ENCODE assay signal across 12 cellular contexts in genomic region chr2:199740111-199740428, GRCh38.
DNase-seq lines count a peak whose midpoint lies in the region; ATAC-seq, FAIRE-seq and TF ChIP-seq lines count a peak whose summit lies in the region.
"Had no signal": no experiment of that assay in that cellular context is flagged by ENCODE, and none has a peak within 500 bp of the region (broad histone marks: within the 10 kb centered on the region; RNA-seq: fewer than 3 reads in every experiment).

No MANE protein-coding gene starts in this region.

- peak overlapping the region; percentile 5 for H2AFZ ChIP-seq in mesenchymal stem cell (ENCODE audit: low read depth, low read length)

- peak; percentile 30 to 37; a peak in 3 of 6 replicates for ATAC-seq in A549
- ATAC-seq in GM19351 (IDR thresholded peaks at IDR 0.05; ENCODE audit: unreplicated experiment) = peak; percentile 9
- no peak; the same call in 1 of the 2 replicates for ATAC-seq in Panc1

- CTCF ChIA-PET in A549 (lab: Yijun Ruan, JAX) = interaction anchor here (0.7 to 4.5 kb wide), 45 partner anchors 8 to 1431 kb away, joined by 3 to 74 read pairs (median 4); no protein-coding TSS in a partner anchor
- CTCF ChIA-PET in Panc1 (lab: Charles Lee) = interaction anchor here (0.6 to 1.2 kb wide), 4 partner anchors 35 to 420 kb away, joined by 3 to 7 read pairs (median 4); no protein-coding TSS in a partner anchor

- no peak overlapping the region for H3K18ac ChIP-seq in mesenchymal stem cell (ENCODE audit: low read depth in 1 of 2, low read length in 2 of 2)

- no peak for TF ChIP-seq RAD21 in A549 (conservative IDR thresholded peaks at IDR 0.05 in 1 of 2, IDR thresholded peaks at IDR 0.05 in 1 of 2)

- BruUV-seq in Panc1 (replicated peaks; lab: Mats Ljungman, UMichigan) = no TSS peak

- H3K27ac ChIP-seq in A549 (no peak overlapping the region), Panc1 (ENCODE audit: low read length) (no peak overlapping the region), mesenchymal stem cell (ENCODE audit: low read length, poor library complexity, severe bottlenecking) (no peak overlapping the region), testis (no peak overlapping the region)
- H3K27ac ChIP-seq: body of pancreas had no signal

- peak overlapping the region; percentile 62 for H2BK15ac ChIP-seq in mesenchymal stem cell (ENCODE audit: low read depth, poor library complexity, severe bottlenecking)

- no peak overlapping the region for H3K14ac ChIP-seq in mesenchymal stem cell (ENCODE audit: low read length in 2 of 2)

- no peak overlapping the region for H2BK120ac ChIP-seq in mesenchymal stem cell (ENCODE audit: low read depth, low read length)

- H2BK12ac ChIP-seq in mesenchymal stem cell (ENCODE audit: low read length in 2 of 2) = no peak overlapping the region

- WGBS in A549 (ENCODE audit: missing lambda C conversion rate) = 28% methylated on average over 5 of the region's 5 CpGs
- WGBS in mesenchymal stem cell = 61% methylated on average over 5 of the region's 5 CpGs
- WGBS in testis, 2 donors = 28 to 29% methylated on average over 5 of the region's 5 CpGs

- H3K36me3 ChIP-seq in Panc1 (ENCODE audit: control insufficient read depth, insufficient read depth, low read length) = no peaks in the 10 kb centered on the region
- H3K36me3 ChIP-seq in mesenchymal stem cell (ENCODE audit: control insufficient read depth in 1 of 2, insufficient read depth in 2 of 2, low read depth in 1 of 2, low read length in 2 of 2) = no peaks in the 10 kb centered on the region
- H3K36me3 ChIP-seq in testis (ENCODE audit: low read depth, missing control alignments) = no peaks in the 10 kb centered on the region
- H3K36me3 ChIP-seq: transverse colon had no signal

- POLR2A ChIA-PET in A549 (lab: Yijun Ruan, JAX) (no interaction called here), Panc1 (lab: Charles Lee) (no interaction called here)

- no peak overlapping the region for H3K4me3 ChIP-seq in A549
- no peak overlapping the region for H3K4me3 ChIP-seq in Panc1 (ENCODE audit: low read depth in 2 of 2, low read length in 2 of 2)
- H3K4me3 ChIP-seq in mesenchymal stem cell (ENCODE audit: insufficient read depth in 1 of 2, low read depth in 1 of 2, low read length in 2 of 2) = no peak overlapping the region
- H3K4me3 ChIP-seq in testis = no peak overlapping the region
- H3K4me3 ChIP-seq: body of pancreas had no signal

- H4K91ac ChIP-seq in mesenchymal stem cell (ENCODE audit: low read length) = no peak overlapping the region

- H3K27me3 ChIP-seq in Panc1 (ENCODE audit: control insufficient read depth, insufficient read depth, low read length) (peaks cover 10% of the 10 kb centered on the region; the same call in 1 of the 2 replicates), mesenchymal stem cell (ENCODE audit: control insufficient read depth in 1 of 2, insufficient read depth in 1 of 2, low read length in 2 of 2) (peaks cover 2 to 5% of the 10 kb centered on the region in 2 experiments), testis (no peaks in the 10 kb centered on the region)
- H3K27me3 ChIP-seq: body of pancreas, transverse colon had no signal

- intact Hi-C loops in Panc1 (cut with micrococcal nuclease; ENCODE audit: unreplicated experiment) (loop anchor here (5.0 kb wide), 2 partner anchors 38 to 253 kb away; no protein-coding TSS in a partner anchor), testis (cut with DNase I; ENCODE audit: low total_unique reads) (no loop called here)

- TF ChIP-seq EP300 in A549 (IDR thresholded peaks at IDR 0.05) = no peak

- H3K4me2 ChIP-seq in A549 (peak overlapping the region; percentile 55; the same call in 2 of the 3 replicates), mesenchymal stem cell (ENCODE audit: low read length, poor library complexity, severe bottlenecking) (no peak overlapping the region)

- no peak; the same call in 2 of the 3 replicates for TF ChIP-seq CTCF in A549 (IDR thresholded peaks at IDR 0.05)
- peak; percentile 68 for TF ChIP-seq CTCF in Panc1 (IDR thresholded peaks at IDR 0.05)
- TF ChIP-seq CTCF in testis (IDR thresholded peaks at IDR 0.05) = peak in 1 of 3 experiments; percentile 19

- DNase-seq in A549 (ENCODE audit: low read depth in 1 of 2, low spot score in 1 of 2) (no peak), Panc1 (ENCODE audit: low read depth, low spot score) (no peak), mesenchymal stem cell (no peak), D341Med (ENCODE audit: low spot score) (no peak), SIG-M5 treated with dmso at 0.1 percent for 504 hours (lab: John Stamatoyannopoulos, UW; ENCODE audit: unreplicated experiment) (no peak), superior temporal gyrus (ENCODE audit: extremely low spot score) (no peak), testis (no peak)
- DNase-seq: GOT3, NCI-H226 had no signal

- no peak overlapping the region for H3K23ac ChIP-seq in mesenchymal stem cell (ENCODE audit: low read length in 2 of 2)

- no peaks in the 10 kb centered on the region for H3K79me1 ChIP-seq in mesenchymal stem cell (replicated peaks; ENCODE audit: low read length, poor library complexity, severe bottlenecking)

- H3K4ac ChIP-seq in mesenchymal stem cell (ENCODE audit: low read depth in 1 of 2, low read length in 2 of 2) = no peak overlapping the region

- TF ChIP-seq POLR2A in A549 (IDR thresholded peaks at IDR 0.05; ENCODE audit: low read length) = no peak
- TF ChIP-seq POLR2A in testis (IDR thresholded peaks at IDR 0.05) = no peak

- no peak overlapping the region for H2AK5ac ChIP-seq in mesenchymal stem cell (ENCODE audit: low read length, severe bottlenecking)

- no peak overlapping the region for H3K9ac ChIP-seq in mesenchymal stem cell (ENCODE audit: low read length)

- H3K4me1 ChIP-seq in A549 = peaks cover 22% of the 10 kb centered on the region
- no peaks in the 10 kb centered on the region for H3K4me1 ChIP-seq in Panc1 (ENCODE audit: control insufficient read depth, insufficient read depth, low read length)
- no peaks in the 10 kb centered on the region for H3K4me1 ChIP-seq in mesenchymal stem cell (ENCODE audit: control insufficient read depth, insufficient read depth, low read depth, low read length)
- no peaks in the 10 kb centered on the region for H3K4me1 ChIP-seq in testis

- in situ Hi-C loops in Panc1 (cut with HindIII; ENCODE audit: low pct_unique_long_range_greater_than_20kb, low sequenced_read_pairs) = no loop called here

- no peaks in the 10 kb centered on the region for H3K9me3 ChIP-seq in A549
- no peaks in the 10 kb centered on the region for H3K9me3 ChIP-seq in Panc1 (ENCODE audit: control insufficient read depth, insufficient read depth, low read depth, low read length)
- no peaks in the 10 kb centered on the region for H3K9me3 ChIP-seq in mesenchymal stem cell (ENCODE audit: control insufficient read depth, low read length)
- no peaks in the 10 kb centered on the region for H3K9me3 ChIP-seq in testis
- H3K9me3 ChIP-seq: body of pancreas, transverse colon had no signal

- no peak for FAIRE-seq in A549 (lab: Jason Lieb, UNC)

- no peak overlapping the region for H2BK5ac ChIP-seq in mesenchymal stem cell (ENCODE audit: low read depth, low read length, poor library complexity, severe bottlenecking)

- no peak overlapping the region for H4K8ac ChIP-seq in mesenchymal stem cell (ENCODE audit: low read length)

TF ChIP-seq in A549, 52 proteins besides CTCF, POLR2A, EP300 and RAD21 (continues in another document):
- no peak for TF ChIP-seq EHMT2 (IDR thresholded peaks at IDR 0.05; ENCODE audit: low read depth)
- no peak for TF ChIP-seq RARB (CRISPR knock-in tag; IDR thresholded peaks at IDR 0.05)
- TF ChIP-seq PBX3 (IDR thresholded peaks at IDR 0.05) = no peak
- no peak for TF ChIP-seq PHF8 (IDR thresholded peaks at IDR 0.05; ENCODE audit: borderline replicate concordance, low read depth)
- no peak for TF ChIP-seq FOSL2 (IDR thresholded peaks at IDR 0.05)
- no peak for TF ChIP-seq FOSL2 (CRISPR knock-in tag; IDR thresholded peaks at IDR 0.05)
- no peak for TF ChIP-seq CHD4 (IDR thresholded peaks at IDR 0.05; ENCODE audit: borderline replicate concordance)
- no peak for TF ChIP-seq RCOR1 (IDR thresholded peaks at IDR 0.05; ENCODE audit: low read depth, low read length)
- TF ChIP-seq EHF (CRISPR knock-in tag; IDR thresholded peaks at IDR 0.05) = no peak
- TF ChIP-seq ZSCAN20 (CRISPR knock-in tag; IDR thresholded peaks at IDR 0.05) = no peak
- no peak for TF ChIP-seq HOXB5 (CRISPR knock-in tag; IDR thresholded peaks at IDR 0.05)
- no peak for TF ChIP-seq GATA3 (IDR thresholded peaks at IDR 0.05; ENCODE audit: borderline replicate concordance)
- TF ChIP-seq, protein P1, sequence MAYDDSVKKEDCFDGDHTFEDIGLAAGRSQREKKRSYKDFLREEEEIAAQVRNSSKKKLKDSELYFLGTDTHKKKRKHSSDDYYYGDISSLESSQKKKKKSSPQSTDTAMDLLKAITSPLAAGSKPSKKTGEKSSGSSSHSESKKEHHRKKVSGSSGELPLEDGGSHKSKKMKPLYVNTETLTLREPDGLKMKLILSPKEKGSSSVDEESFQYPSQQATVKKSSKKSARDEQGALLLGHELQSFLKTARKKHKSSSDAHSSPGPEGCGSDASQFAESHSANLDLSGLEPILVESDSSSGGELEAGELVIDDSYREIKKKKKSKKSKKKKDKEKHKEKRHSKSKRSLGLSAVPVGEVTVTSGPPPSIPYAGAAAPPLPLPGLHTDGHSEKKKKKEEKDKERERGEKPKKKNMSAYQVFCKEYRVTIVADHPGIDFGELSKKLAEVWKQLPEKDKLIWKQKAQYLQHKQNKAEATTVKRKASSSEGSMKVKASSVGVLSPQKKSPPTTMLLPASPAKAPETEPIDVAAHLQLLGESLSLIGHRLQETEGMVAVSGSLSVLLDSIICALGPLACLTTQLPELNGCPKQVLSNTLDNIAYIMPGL (CRISPR knock-in tag; IDR thresholded peaks at IDR 0.05; ENCODE audit: borderline replicate concordance) = no peak
- TF ChIP-seq RFX5 (IDR thresholded peaks at IDR 0.05) = no peak
- TF ChIP-seq MAZ (IDR thresholded peaks at IDR 0.05; ENCODE audit: borderline replicate concordance, low read depth, low read length) = no peak
- TF ChIP-seq HOXA7 (CRISPR knock-in tag; IDR thresholded peaks at IDR 0.05) = no peak
- no peak for TF ChIP-seq NPAS2 (CRISPR knock-in tag; IDR thresholded peaks at IDR 0.05; ENCODE audit: borderline replicate concordance)
- no peak for TF ChIP-seq KDM1A (IDR thresholded peaks at IDR 0.05; ENCODE audit: low read depth)
- TF ChIP-seq MAFK (IDR thresholded peaks at IDR 0.05; ENCODE audit: partially characterized antibody) = no peak
- TF ChIP-seq FOSB (CRISPR knock-in tag; IDR thresholded peaks at IDR 0.05) = no peak
